ENCODE assay signal across 10 cellular contexts in the genomic region with DNA sequence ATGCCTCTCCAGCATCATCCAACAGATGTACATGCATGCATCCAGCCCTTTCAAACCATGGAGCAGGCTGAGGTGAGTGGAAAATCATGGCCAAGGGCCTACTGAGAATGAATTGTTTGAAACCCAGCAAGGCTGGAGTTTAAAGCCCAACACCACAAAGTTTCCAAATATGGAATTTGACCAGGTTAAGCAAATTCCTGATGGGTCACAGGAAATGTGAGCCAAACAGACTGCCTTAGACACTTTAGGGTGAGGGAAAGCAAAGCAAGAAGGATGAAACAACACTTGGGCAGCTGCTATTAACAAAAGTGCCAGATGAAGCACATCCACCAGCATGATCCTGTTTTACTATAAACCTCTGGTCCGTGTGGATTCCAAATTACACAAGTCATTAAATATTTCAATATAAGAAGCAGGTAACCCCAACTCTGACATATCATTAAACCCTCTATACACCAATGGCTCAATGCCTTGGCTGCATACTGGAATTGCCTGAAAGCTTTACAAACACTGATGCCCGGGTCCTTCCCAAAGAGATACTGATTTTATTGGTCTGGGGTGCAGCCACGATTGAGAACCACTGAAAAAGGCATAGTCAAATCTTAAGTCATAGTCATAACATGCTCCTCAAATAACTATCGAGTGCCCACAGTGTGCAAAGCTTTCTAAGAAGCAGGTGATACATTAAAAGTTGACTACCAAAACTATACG.
DNase-seq lines count a peak whose midpoint lies in the region; ATAC-seq, FAIRE-seq and TF ChIP-seq lines count a peak whose summit lies in the region.
"Had no signal": no experiment of that assay in that cellular context is flagged by ENCODE, and none has a peak within 500 bp of the region (broad histone marks: within the 10 kb centered on the region; RNA-seq: fewer than 3 reads in every experiment).

No MANE protein-coding gene starts in this region.

- H3K27ac Mint-ChIP-seq in dendritic cell treated with granulocyte-macrophage colony-stimulating factor and Interleukin-4, amounts not matched to agents 40 ng/mL and 50 ng/mL, for 4 days: peak overlapping the region; percentile 78

- no peak overlapping the region for H3K4me3 Mint-ChIP-seq in dendritic cell treated with granulocyte-macrophage colony-stimulating factor and Interleukin-4, amounts not matched to agents 40 ng/mL and 50 ng/mL, for 4 days

- TF ChIP-seq CTCF in D721Med (IDR thresholded peaks at IDR 0.05; ENCODE audit: insufficient read depth, missing control alignments): no peak

- no peaks in the 10 kb centered on the region for H3K36me3 Mint-ChIP-seq in dendritic cell treated with granulocyte-macrophage colony-stimulating factor and Interleukin-4, amounts not matched to agents 40 ng/mL and 50 ng/mL, for 4 days (ENCODE audit: low read depth)

- peak; percentile 49 for DNase-seq in stimulated activated CD4-positive, alpha-beta T cell treated with anti-CD3 and anti-CD28 coated beads, Interleukin-15, amount 100 ng/mL, for 24 hours
- no peak for DNase-seq in stimulated activated CD4-positive, alpha-beta T cell treated with anti-CD3 and anti-CD28 coated beads, Interleukin-2, amount 100 ng/mL, for 48 hours
- DNase-seq in SKM-1 (lab: John Stamatoyannopoulos, UW; ENCODE audit: unreplicated experiment): no peak
- no peak for DNase-seq in D721Med (ENCODE audit: insufficient read length, low spot score)
- DNase-seq in anterior cingulate cortex (lab: John Stamatoyannopoulos, UW): no peak
- DNase-seq: effector CD4-positive, alpha-beta T cell; thyroid gland had no signal

- H3K4me1 Mint-ChIP-seq in dendritic cell treated with granulocyte-macrophage colony-stimulating factor and Interleukin-4, amounts not matched to agents 40 ng/mL and 50 ng/mL, for 4 days (ENCODE audit: low read depth): peaks cover 74% of the 10 kb centered on the region

- intact Hi-C loops in dendritic cell treated with granulocyte-macrophage colony-stimulating factor and Interleukin-4, amounts not matched to agents 40 ng/mL and 50 ng/mL, for 4 days (cut with micrococcal nuclease): no loop called here

- peak; percentile 48 for ATAC-seq in HG03139 (IDR thresholded peaks at IDR 0.05; ENCODE audit: unreplicated experiment)
- no peak for ATAC-seq in GM21528 (IDR thresholded peaks at IDR 0.05; ENCODE audit: low FRiP score, unreplicated experiment)

- no peaks in the 10 kb centered on the region for H3K27me3 Mint-ChIP-seq in dendritic cell treated with granulocyte-macrophage colony-stimulating factor and Interleukin-4, amounts not matched to agents 40 ng/mL and 50 ng/mL, for 4 days

- H3K9me3 Mint-ChIP-seq in dendritic cell treated with granulocyte-macrophage colony-stimulating factor and Interleukin-4, amounts not matched to agents 40 ng/mL and 50 ng/mL, for 4 days: no peaks in the 10 kb centered on the region

- no peak for FAIRE-seq in D721Med (lab: Jason Lieb, UNC)
